ENCODE assay signal across 26 cellular contexts in the genomic region with DNA sequence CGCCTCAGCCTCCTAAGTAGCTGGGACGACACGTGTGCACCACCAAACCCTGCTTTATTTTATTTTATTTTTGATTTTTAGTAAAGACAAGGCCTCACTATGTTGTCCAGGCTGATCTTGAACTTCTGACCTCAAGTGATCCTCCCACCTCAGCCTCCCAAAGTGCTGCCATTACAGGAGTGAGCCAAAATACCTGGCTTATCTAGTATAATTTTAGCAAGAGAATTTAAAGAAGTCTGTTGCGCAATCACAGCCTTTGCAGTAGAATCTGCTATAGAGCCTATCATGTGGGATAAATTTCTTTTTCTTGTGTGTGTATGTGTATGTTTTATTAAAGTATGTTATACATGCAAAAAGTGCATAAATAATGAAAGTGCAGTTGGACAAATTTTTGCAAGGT.
"Had no signal": no experiment of that assay in that cellular context is flagged by ENCODE, and none has a peak within 500 bp of the region (broad histone marks: within the 10 kb centered on the region; RNA-seq: fewer than 3 reads in every experiment).

No MANE protein-coding gene starts in this region.

- H3K9me3 ChIP-seq: esophagus squamous epithelium, lower lobe of right lung, ovary, psoas muscle, testis had no signal

- H3K4me1 ChIP-seq: left ventricle myocardium inferior, lower lobe of right lung, psoas muscle, spleen, testis, tibial artery had no signal

- H3K36me3 ChIP-seq: esophagus squamous epithelium, left ventricle myocardium inferior, lower lobe of right lung, ovary, spleen, tibial artery had no signal

- H3K27ac ChIP-seq: esophagus squamous epithelium, left ventricle myocardium inferior, lower lobe of right lung, ovary, psoas muscle, skin epidermis, spleen, testis, tibial artery had no signal

- H3K4me3 ChIP-seq: esophagus squamous epithelium, left ventricle myocardium inferior, lower lobe of right lung, ovary, psoas muscle, skin epidermis, spleen, testis, tibial artery had no signal

- ATAC-seq: effector memory CD8-positive, alpha-beta T cell; left colon; lower lobe of right lung; natural killer cell; psoas muscle; right cardiac atrium; stimulated activated memory B cell treated with anti-CD40 and anti-IgM and Interleukin-4, amounts not matched to agents 10 μg/mL and 1 μg/mL and 100 μg/mL, for 72 hours; stimulated activated naive CD8-positive, alpha-beta T cell treated with anti-CD3 and anti-CD28 coated beads, Interleukin-15, Interleukin-2, amounts not matched to agents 100 U/mL and 50 U/mL, for 24 hours had no signal

- DNase-seq: effector memory CD8-positive, alpha-beta T cell; erythroblast; esophagus squamous epithelium; hypothalamus; immature natural killer cell; islet precursor cell; kidney glomerular epithelial cell; left colon; left ventricle myocardium inferior; lower lobe of right lung; natural killer cell; occipital lobe; ovary; posterior cingulate gyrus; psoas muscle; right cardiac atrium; spleen; stimulated activated CD4-positive, alpha-beta T cell treated with anti-CD3 and anti-CD28 coated beads, Interleukin-4, amount 100 ng/mL, for 4 hours; stimulated activated naive CD8-positive, alpha-beta T cell treated with anti-CD3 and anti-CD28 coated beads, Interleukin-15, Interleukin-2, amounts not matched to agents 100 U/mL and 50 U/mL, for 24 hours; substantia nigra; testis; tibial artery had no signal

- H3K27me3 ChIP-seq: esophagus squamous epithelium, ovary, spleen, testis, tibial artery had no signal

- FAIRE-seq: endometrium, frontal cortex had no signal
